Comparison of ENCODE assay signal across 8 cellular contexts in genomic region chr19:30666301-30666803, GRCh38.
A peak's percentile ranks its signal among the peaks of the same experiment; 100 is the strongest.
DNase-seq lines count a peak whose midpoint lies in the region; ATAC-seq and TF ChIP-seq lines count a peak whose summit lies in the region.

No MANE protein-coding gene starts in this region.

- no peaks in the 10 kb centered on the region for H3K9me3 Mint-ChIP-seq in activated T-cell treated with anti-CD3 and anti-CD28 coated beads, Interleukin-2, amount 50 U/mL, for 4 hours
- H3K9me3 Mint-ChIP-seq in activated T-helper 2 cell treated with anti-CD3 and anti-CD28 coated beads, Interferon-gamma antibody, Interleukin-2, Interleukin-4, amounts not matched to agents 10 μg/mL and 5 μg/mL and 100 μg/mL, durations not matched to agents 14 hours and 24 hours and 36 hours: no peaks in the 10 kb centered on the region

- H3K36me3 Mint-ChIP-seq in activated T-cell treated with anti-CD3 and anti-CD28 coated beads, Interleukin-2, amount 50 U/mL, for 4 hours (ENCODE audit: insufficient read depth): no peaks in the 10 kb centered on the region
- no peaks in the 10 kb centered on the region for H3K36me3 Mint-ChIP-seq in activated T-helper 2 cell treated with anti-CD3 and anti-CD28 coated beads, Interferon-gamma antibody, Interleukin-2, Interleukin-4, amounts not matched to agents 10 μg/mL and 5 μg/mL and 100 μg/mL, durations not matched to agents 14 hours and 24 hours and 36 hours (ENCODE audit: low read depth)

- H3K27me3 Mint-ChIP-seq in activated T-cell treated with anti-CD3 and anti-CD28 coated beads, Interleukin-2, amount 50 U/mL, for 4 hours (ENCODE audit: low read depth): peaks cover 44% of the 10 kb centered on the region
- H3K27me3 Mint-ChIP-seq in activated T-helper 2 cell treated with anti-CD3 and anti-CD28 coated beads, Interferon-gamma antibody, Interleukin-2, Interleukin-4, amounts not matched to agents 10 μg/mL and 5 μg/mL and 100 μg/mL, durations not matched to agents 14 hours and 24 hours and 36 hours (ENCODE audit: low read depth): peaks cover 7% of the 10 kb centered on the region

- TF ChIP-seq CTCF in GM12875 (IDR thresholded peaks at IDR 0.05; ENCODE audit: borderline replicate concordance, insufficient read depth, low read depth, low read length): peak; percentile 92

- no peak overlapping the region for H3K27ac Mint-ChIP-seq in activated T-helper 2 cell treated with anti-CD3 and anti-CD28 coated beads, Interferon-gamma antibody, Interleukin-2, Interleukin-4, amounts not matched to agents 10 μg/mL and 5 μg/mL and 100 μg/mL, durations not matched to agents 14 hours and 24 hours and 36 hours

- no peak overlapping the region for H3K4me3 ChIP-seq in GM12875 (ENCODE audit: low read depth, low read length)

- H3K4me3 Mint-ChIP-seq in activated T-cell treated with anti-CD3 and anti-CD28 coated beads, Interleukin-2, amount 50 U/mL, for 4 hours: no peak overlapping the region
- no peak overlapping the region for H3K4me3 Mint-ChIP-seq in activated T-helper 2 cell treated with anti-CD3 and anti-CD28 coated beads, Interferon-gamma antibody, Interleukin-2, Interleukin-4, amounts not matched to agents 10 μg/mL and 5 μg/mL and 100 μg/mL, durations not matched to agents 14 hours and 24 hours and 36 hours (ENCODE audit: low read depth)

- intact Hi-C loops in activated T-helper 2 cell treated with anti-CD3 and anti-CD28 coated beads, Interferon-gamma antibody, Interleukin-2, Interleukin-4, amounts not matched to agents 10 μg/mL and 5 μg/mL and 100 μg/mL, durations not matched to agents 14 hours and 24 hours and 36 hours (cut with micrococcal nuclease): loop anchor here (2.0 kb wide), 1 partner anchor 1558 kb away; no protein-coding TSS in a partner anchor

- no peaks in the 10 kb centered on the region for H3K4me1 Mint-ChIP-seq in activated T-cell treated with anti-CD3 and anti-CD28 coated beads, Interleukin-2, amount 50 U/mL, for 4 hours (ENCODE audit: low read depth)
- no peaks in the 10 kb centered on the region for H3K4me1 Mint-ChIP-seq in activated T-helper 2 cell treated with anti-CD3 and anti-CD28 coated beads, Interferon-gamma antibody, Interleukin-2, Interleukin-4, amounts not matched to agents 10 μg/mL and 5 μg/mL and 100 μg/mL, durations not matched to agents 14 hours and 24 hours and 36 hours (ENCODE audit: low read depth)

- DNase-seq in AG08396 (ENCODE audit: low spot score) (peak; percentile 55), NCI-H82 (lab: John Stamatoyannopoulos, UW) (peak; percentile 82), glomerular visceral epithelial cell (ENCODE audit: extremely low spot score) (peak; percentile 19), retina (peak; percentile 83)
- DNase-seq in activated T-cell treated with anti-CD3 and anti-CD28 coated beads, Interleukin-2, amount 50 U/mL, for 4 hours: peak; percentile 34
- DNase-seq in activated T-helper 2 cell treated with anti-CD3 and anti-CD28 coated beads, Interferon-gamma antibody, Interleukin-2, Interleukin-4, amounts not matched to agents 10 μg/mL and 5 μg/mL and 100 μg/mL, durations not matched to agents 14 hours and 24 hours and 36 hours (ENCODE audit: low spot score): no peak

- peak in 1 of 2 donors; percentile 43 for ATAC-seq in activated T-cell treated with anti-CD3 and anti-CD28 coated beads, Interleukin-2, amount 50 U/mL, for 4 hours
- no peak for ATAC-seq in HG02852 (IDR thresholded peaks at IDR 0.05; ENCODE audit: unreplicated experiment)
